25 cellular contexts compared by ENCODE assay signal in the genomic region with DNA sequence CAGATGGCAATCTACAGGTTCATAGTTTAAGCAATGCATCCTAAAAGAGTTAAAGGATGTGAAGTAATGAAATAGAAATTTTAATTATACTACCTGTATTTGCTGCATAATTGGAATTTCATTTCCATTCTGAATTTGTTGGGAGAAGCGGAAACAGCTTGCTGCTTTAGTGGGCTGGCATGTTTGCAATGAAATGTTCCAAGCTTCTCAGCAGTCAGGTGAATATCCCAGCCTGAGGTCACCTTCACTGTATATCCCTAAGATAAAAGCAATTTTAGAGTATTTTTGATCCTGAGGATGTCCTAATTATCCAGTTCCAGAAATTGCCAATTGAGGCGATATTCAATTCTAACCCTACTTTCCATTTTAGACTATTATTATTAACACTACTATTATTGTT.
"Had no signal": no experiment of that assay in that cellular context is flagged by ENCODE, and none has a peak within 500 bp of the region (broad histone marks: within the 10 kb centered on the region; RNA-seq: fewer than 3 reads in every experiment).

No MANE protein-coding gene starts in this region.

- H2AFZ ChIP-seq: neural progenitor cell, parathyroid adenoma had no signal

- H3K27ac ChIP-seq: neural progenitor cell, ovary, parathyroid adenoma, psoas muscle, right lobe of liver, sigmoid colon, suprapubic skin, testis, tibial artery, transverse colon, upper lobe of right lung, uterus had no signal

- H3K4me1 ChIP-seq: neural progenitor cell, parathyroid adenoma, psoas muscle, right lobe of liver, sigmoid colon, suprapubic skin, testis, tibial artery, transverse colon, upper lobe of right lung, uterus had no signal

- H3K4me3 ChIP-seq: neural progenitor cell, ovary, psoas muscle, right lobe of liver, sigmoid colon, suprapubic skin, testis, tibial artery, transverse colon, upper lobe of right lung, uterus had no signal

- H3K27me3 ChIP-seq: neural progenitor cell, ovary, right lobe of liver, sigmoid colon, suprapubic skin, testis, tibial artery, transverse colon, upper lobe of right lung, uterus had no signal

- H3K36me3 ChIP-seq: neural progenitor cell, ovary, right lobe of liver, sigmoid colon, suprapubic skin, tibial artery, transverse colon, upper lobe of right lung, uterus had no signal

- H3K4me2 ChIP-seq: neural progenitor cell had no signal

- ATAC-seq: natural killer cell; psoas muscle; right cardiac atrium; right lobe of liver; stimulated activated effector memory CD8-positive, alpha-beta T cell treated with anti-CD3 and anti-CD28 coated beads, Interleukin-12 subunit alpha, Interleukin-12 subunit beta, amount 100 ng/mL, for 72 hours; stimulated activated naive B cell treated with anti-CD40 and anti-IgM and Interleukin-4, amounts not matched to agents 10 μg/mL and 1 μg/mL and 100 μg/mL, for 72 hours; stimulated activated naive CD8-positive, alpha-beta T cell treated with anti-CD3 and anti-CD28 coated beads, Interleukin-15, amount 100 ng/mL, for 72 hours; upper lobe of right lung had no signal

- H3K79me2 ChIP-seq: parathyroid adenoma had no signal

- DNase-seq: natural killer cell; occipital lobe; ovary; posterior cingulate gyrus; psoas muscle; right cardiac atrium; right lobe of liver; sigmoid colon; small intestine; stimulated activated CD4-positive, alpha-beta T cell treated with anti-CD3 and anti-CD28 coated beads, Interleukin-15, amount 100 ng/mL, for 24 hours; stimulated activated CD4-positive, alpha-beta T cell treated with anti-CD3 and anti-CD28 coated beads, Interleukin-2, amount 100 ng/mL, for 24 hours; stimulated activated CD4-positive, alpha-beta T cell treated with anti-CD3 and anti-CD28 coated beads, Interleukin-2, amount 100 ng/mL, for 48 hours; stimulated activated CD4-positive, alpha-beta T cell treated with anti-CD3 and anti-CD28 coated beads, Interleukin-4, amount 100 ng/mL, for 24 hours; stimulated activated naive B cell treated with anti-CD40 and anti-IgM and Interleukin-4, amounts not matched to agents 10 μg/mL and 1 μg/mL and 100 μg/mL, for 72 hours; stimulated activated naive CD4-positive, alpha-beta T cell treated with Interleukin-2 at 50 U/mL for 16 hours; stimulated activated naive CD8-positive, alpha-beta T cell treated with anti-CD3 and anti-CD28 coated beads, Interleukin-15, amount 100 ng/mL, for 72 hours; testis; tibial artery; transverse colon; upper lobe of right lung; uterus had no signal

- H3K9me3 ChIP-seq: ovary, psoas muscle, right lobe of liver, sigmoid colon, suprapubic skin, testis, tibial artery, transverse colon, upper lobe of right lung, uterus had no signal

- H3K9ac ChIP-seq: neural progenitor cell, parathyroid adenoma had no signal
